In genomic region chr12:87596134-87596533, GRCh38 we compare ENCODE assay signal across 2 cellular contexts.
TF ChIP-seq lines count a peak whose summit lies in the region.

No MANE protein-coding gene starts in this region.

TF ChIP-seq in HepG2, 621 proteins besides CTCF, POLR2A, EP300 and RAD21:
- TF ChIP-seq, protein P1, sequence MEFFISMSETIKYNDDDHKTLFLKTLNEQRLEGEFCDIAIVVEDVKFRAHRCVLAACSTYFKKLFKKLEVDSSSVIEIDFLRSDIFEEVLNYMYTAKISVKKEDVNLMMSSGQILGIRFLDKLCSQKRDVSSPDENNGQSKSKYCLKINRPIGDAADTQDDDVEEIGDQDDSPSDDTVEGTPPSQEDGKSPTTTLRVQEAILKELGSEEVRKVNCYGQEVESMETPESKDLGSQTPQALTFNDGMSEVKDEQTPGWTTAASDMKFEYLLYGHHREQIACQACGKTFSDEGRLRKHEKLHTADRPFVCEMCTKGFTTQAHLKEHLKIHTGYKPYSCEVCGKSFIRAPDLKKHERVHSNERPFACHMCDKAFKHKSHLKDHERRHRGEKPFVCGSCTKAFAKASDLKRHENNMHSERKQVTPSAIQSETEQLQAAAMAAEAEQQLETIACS (CRISPR knock-in tag; IDR thresholded peaks at IDR 0.05): no peak
- peak; percentile 36 for TF ChIP-seq CEBPB (IDR thresholded peaks at IDR 0.05; ENCODE audit: borderline replicate concordance, low read depth, low read length)
- no peak for TF ChIP-seq ZNF430 (CRISPR knock-in tag; IDR thresholded peaks at IDR 0.05)
- no peak for TF ChIP-seq ZNF709 (CRISPR knock-in tag; IDR thresholded peaks at IDR 0.05)
- TF ChIP-seq HNF4G (IDR thresholded peaks at IDR 0.05; ENCODE audit: borderline replicate concordance, low read depth, low read length): no peak
- no peak for TF ChIP-seq HNF4G (CRISPR knock-in tag; IDR thresholded peaks at IDR 0.05; ENCODE audit: borderline replicate concordance, low read depth)
- TF ChIP-seq ZNF776 (CRISPR knock-in tag; IDR thresholded peaks at IDR 0.05): no peak
TF ChIP-seq in HepG2: peak in this region for 1.

TF ChIP-seq in neural cell, 6 proteins besides CTCF, POLR2A, EP300 and RAD21:
- TF ChIP-seq REST (IDR thresholded peaks at IDR 0.05; ENCODE audit: borderline replicate concordance): no peak
TF ChIP-seq in neural cell: peak in this region for 0.
